In the genomic region with DNA sequence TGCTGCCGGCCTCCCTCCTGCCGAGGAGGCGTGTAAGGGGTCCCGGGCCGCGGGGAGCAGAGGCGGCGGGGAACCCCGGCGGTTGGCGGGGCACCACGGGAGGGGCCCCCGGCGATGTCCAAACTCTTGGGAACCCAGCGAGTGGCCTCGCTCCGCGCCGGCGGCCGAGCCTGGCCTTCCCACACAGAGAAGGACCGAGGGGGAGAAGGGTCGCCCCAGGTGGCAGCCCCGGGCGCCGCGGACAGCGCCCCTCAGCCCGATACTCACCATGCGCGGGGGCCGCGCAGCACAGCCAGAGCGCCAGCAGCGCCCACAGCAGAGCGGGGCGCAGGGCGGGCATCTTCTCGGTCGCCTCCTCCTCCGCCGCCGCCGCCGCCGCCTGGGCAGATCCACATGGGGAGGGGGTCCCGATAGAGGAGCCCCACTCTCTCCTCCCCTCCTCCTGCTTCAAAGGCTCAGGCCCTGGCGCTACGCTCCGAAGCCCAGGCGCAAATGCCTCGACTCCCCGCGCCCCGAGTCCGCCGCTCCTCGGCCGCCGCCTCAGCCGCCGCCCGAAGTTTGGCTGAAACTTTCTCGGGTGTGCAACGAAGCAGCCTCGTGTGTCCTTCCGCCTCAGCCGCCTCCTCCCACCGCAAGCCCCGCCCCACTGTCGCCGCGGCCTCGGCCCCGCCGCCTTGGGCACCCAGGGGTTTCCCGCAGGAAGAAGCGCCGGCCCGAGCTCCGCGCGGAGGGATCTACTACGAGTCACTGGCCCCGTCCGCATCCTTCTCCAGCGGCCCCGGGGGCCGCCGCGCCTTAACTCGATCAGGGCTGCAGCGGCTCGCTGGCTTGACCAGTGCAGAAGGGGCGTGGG, we compare ENCODE assay signal across 8 cellular contexts. TPM values are rescaled to one million over a fixed set of nuclear protein-coding genes. Genes with fewer than 3 reads are reported as not detected.
A peak's percentile ranks its signal among the peaks of the same experiment; 100 is the strongest.
DNase-seq lines count a peak whose midpoint lies in the region; ATAC-seq and TF ChIP-seq lines count a peak whose summit lies in the region.
"Not testable (repeated sequence)": the region's sequence is repeated elsewhere in the genome, so short reads cannot be mapped to it uniquely, and the experiment has no call there.

A gene (minus strand): TSS at position 596 of the 853 bp plus-strand sequence. CDS start 256 bp downstream, at position 340.

- intact Hi-C loops in uterus (cut with DNase I; ENCODE audit: low total_unique reads) = not testable (repeated sequence)

- not testable (repeated sequence) for H3K4me1 ChIP-seq in lung (ENCODE audit: control insufficient read depth in 2 of 2, insufficient read depth in 2 of 2, low read length in 2 of 2); uterus

- not testable (repeated sequence) for H3K36me3 ChIP-seq in lung (ENCODE audit: control insufficient read depth in 2 of 2, insufficient read depth in 2 of 2, low read length in 2 of 2); uterus

- not testable (repeated sequence) for H3K9me3 ChIP-seq in lung (ENCODE audit: control insufficient read depth in 2 of 2, insufficient read depth in 1 of 2, low read length in 1 of 2); uterus

- H3K27ac ChIP-seq in epithelial cell of prostate (peak within 1 kb of the TSS; percentile 43), lung (ENCODE audit: low read depth in 1 of 2, low read length in 1 of 2) (peak within 1 kb of the TSS; percentile 64 to 87), uterus (peak within 1 kb of the TSS; percentile 82 to 90)

- H3K4me3 Mint-ChIP-seq in T-helper 2 cell treated with Interferon-gamma antibody and Interleukin-4, amounts not matched to agents 5 μg/mL and 100 μg/mL, for 36 hours = peak within 1 kb of the TSS; percentile 60

- H3K36me3 Mint-ChIP-seq in T-helper 2 cell treated with Interferon-gamma antibody and Interleukin-4, amounts not matched to agents 5 μg/mL and 100 μg/mL, for 36 hours (ENCODE audit: low read depth) = not testable (repeated sequence)

- peak; percentile 34 to 45 for TF ChIP-seq POLR2A in uterus (IDR thresholded peaks at IDR 0.05)

- not testable (repeated sequence) for TF ChIP-seq CTCF in lung (IDR thresholded peaks at IDR 0.05; ENCODE audit: control extremely low read depth, extremely low read depth); uterus (IDR thresholded peaks at IDR 0.05)

- H3K4me3 ChIP-seq in lung (peak within 1 kb of the TSS; percentile 39), uterus (peak within 1 kb of the TSS; percentile 49 to 78)

- H3K9me3 Mint-ChIP-seq in T-helper 2 cell treated with Interferon-gamma antibody and Interleukin-4, amounts not matched to agents 5 μg/mL and 100 μg/mL, for 36 hours = not testable (repeated sequence)

- peak; percentile 54 for DNase-seq in MV-4-11 (lab: John Stamatoyannopoulos, UW)
- peak; percentile 79 for DNase-seq in T-helper 2 cell treated with Interferon-gamma antibody and Interleukin-4, amounts not matched to agents 5 μg/mL and 100 μg/mL, for 36 hours (ENCODE audit: low spot score)
- peak; percentile 69 for DNase-seq in activated effector memory CD4-positive, alpha-beta T cell treated with Interleukin-2 at 50 U/mL for 16 hours
- not testable (repeated sequence) for DNase-seq in epithelial cell of prostate (ENCODE audit: low read depth, low spot score)
- peak; percentile 68 for DNase-seq in lung (ENCODE audit: low spot score)
- DNase-seq in stimulated activated CD4-positive, alpha-beta T cell treated with anti-CD3 and anti-CD28 coated beads, Interleukin-12 subunit alpha, Interleukin-12 subunit beta, amount 100 ng/mL, for 24 hours (ENCODE audit: low read depth in 2 of 2) = peak; percentile 28 to 47
- DNase-seq in uterus = peak; percentile 69 to 77

- H3K27ac Mint-ChIP-seq in T-helper 2 cell treated with Interferon-gamma antibody and Interleukin-4, amounts not matched to agents 5 μg/mL and 100 μg/mL, for 36 hours = peak within 1 kb of the TSS; percentile 49

- H3K27me3 ChIP-seq in lung (ENCODE audit: control insufficient read depth, insufficient read depth); uterus: not testable (repeated sequence)

- ATAC-seq in GM18511 (IDR thresholded peaks at IDR 0.05; ENCODE audit: unreplicated experiment) = peak; percentile 61
- not testable (repeated sequence) for ATAC-seq in lung (ENCODE audit: insufficient read depth, low FRiP score)

- not testable (repeated sequence) for H3K4me1 Mint-ChIP-seq in T-helper 2 cell treated with Interferon-gamma antibody and Interleukin-4, amounts not matched to agents 5 μg/mL and 100 μg/mL, for 36 hours (ENCODE audit: low read depth)

- WGBS in lung, 2 donors = 0% methylated on average over 25 to 60 of the region's 95 CpGs

- not testable (repeated sequence) for H3K27me3 Mint-ChIP-seq in T-helper 2 cell treated with Interferon-gamma antibody and Interleukin-4, amounts not matched to agents 5 μg/mL and 100 μg/mL, for 36 hours (ENCODE audit: low read depth)

RNA-seq across cellular contexts. Expression of the gene that starts here (rescaled TPM):
- total RNA-seq in lung (100 to 1,000 TPM; 123 to 179 TPM), uterus (100 to 1,000 TPM in 2 of 4 donors, 10 to 100 TPM in 2; 33.8 to 266 (median 87.7) TPM)
- polyA plus RNA-seq in lung = 10 to 100 TPM in 1 of 2 donors, 1 to 10 TPM in 1; 6.8 to 37.7 TPM
